ENCODE assay signal across 20 cellular contexts in the genomic region with DNA sequence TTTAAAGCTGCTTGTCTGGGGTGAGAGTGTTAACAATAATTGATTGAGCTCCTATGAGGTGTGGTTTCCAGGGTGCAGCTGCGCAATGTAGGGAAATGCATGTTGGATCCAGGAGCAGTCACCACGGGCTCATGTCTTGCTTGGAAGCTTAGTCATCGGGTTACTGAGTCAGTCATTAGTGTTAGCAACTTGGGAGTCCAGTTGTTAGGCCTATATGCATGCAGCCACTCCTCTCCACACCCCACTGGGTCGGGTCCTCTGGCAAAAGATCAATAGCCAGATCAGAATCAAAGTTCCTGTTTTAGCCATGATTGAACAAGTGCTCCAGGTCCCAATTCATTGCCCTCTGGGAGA.
DNase-seq lines count a peak whose midpoint lies in the region; ATAC-seq lines count a peak whose summit lies in the region.
"Had no signal": no experiment of that assay in that cellular context is flagged by ENCODE, and none has a peak within 500 bp of the region (broad histone marks: within the 10 kb centered on the region; RNA-seq: fewer than 3 reads in every experiment).

No MANE protein-coding gene starts in this region.

- 0 out of 2 replicates have a peak overlapping the region, but pooled peaks have one; percentile 16 for H3K4me3 ChIP-seq in iPS-20b (ENCODE audit: low read length)
- H3K4me3 ChIP-seq: colonic mucosa, gastroesophageal sphincter, left ventricle myocardium inferior, right lobe of liver, SJSA1, transverse colon had no signal

- peaks cover 22% of the 10 kb centered on the region; the same call in 1 of the 2 replicates for H3K4me1 ChIP-seq in iPS-20b (ENCODE audit: insufficient read depth, low read length)
- H3K4me1 ChIP-seq: colonic mucosa, gastroesophageal sphincter, left ventricle myocardium inferior, right lobe of liver, SJSA1, transverse colon had no signal

- no peak overlapping the region for H3K27ac ChIP-seq in iPS-20b (ENCODE audit: low read length)
- H3K27ac ChIP-seq: colonic mucosa, gastroesophageal sphincter, left ventricle myocardium inferior, right lobe of liver, SJSA1, transverse colon had no signal

- H3K9ac ChIP-seq in iPS-20b (ENCODE audit: low read depth, low read length) = no peak overlapping the region

- intact Hi-C loops in sciatic nerve (cut with DNase I) (no loop called here), left ventricle myocardium superior (cut with micrococcal nuclease) (no loop called here)

- H3K36me3 ChIP-seq in iPS-20b (ENCODE audit: insufficient read depth, low read depth, low read length) = no peaks in the 10 kb centered on the region
- H3K36me3 ChIP-seq: colonic mucosa, gastroesophageal sphincter, left ventricle myocardium inferior, right lobe of liver, SJSA1, transverse colon had no signal

- ATAC-seq in sciatic nerve (peak; percentile 15), left ventricle myocardium superior (no peak)
- ATAC-seq: gastroesophageal sphincter, right lobe of liver, T-helper 17 cell had no signal

- H3K27me3 ChIP-seq in iPS-20b (ENCODE audit: insufficient read depth, low read length) = no peaks in the 10 kb centered on the region
- H3K27me3 ChIP-seq: colonic mucosa, right lobe of liver, SJSA1, transverse colon had no signal

- DNase-seq in M059J (ENCODE audit: low read depth) = peak; percentile 7
- peak; percentile 1 for DNase-seq in astrocyte of the hippocampus (ENCODE audit: low read depth, low spot score)
- no peak for DNase-seq in sciatic nerve (ENCODE audit: low spot score)
- no peak for DNase-seq in SIG-M5 (lab: John Stamatoyannopoulos, UW)
- DNase-seq in activated CD4-positive, CD25-positive, alpha-beta regulatory T cell treated with anti-CD3 and anti-CD28 coated beads, Interleukin-2, amount 50 U/mL, for 72 hours = no peak
- no peak for DNase-seq in left ventricle myocardium superior
- DNase-seq in glomerular visceral epithelial cell (ENCODE audit: extremely low spot score) = no peak
- DNase-seq: activated B cell treated with CpG ODN at 0.5 μM for 24 hours; activated CD4-positive, alpha-beta memory T cell treated with anti-CD3 and anti-CD28 coated beads, Interleukin-2, amount 10 ng/mL, durations not matched to agents 7 days and 5 days; activated naive CD4-positive, alpha-beta T cell treated with anti-CD3 and anti-CD28 coated beads, Interleukin-2, amount 10 ng/mL, durations not matched to agents 7 days and 5 days; activated T-cell treated with anti-CD3 and anti-CD28 coated beads, Interleukin-2, amount 50 U/mL, for 1 hour; colonic mucosa; GOT3; left ventricle myocardium inferior; right lobe of liver; T-helper 17 cell; transverse colon had no signal

- H3K9me3 ChIP-seq in iPS-20b (ENCODE audit: insufficient read depth, low read depth, low read length) = no peaks in the 10 kb centered on the region; the same call in 1 of the 2 replicates
- H3K9me3 ChIP-seq: colonic mucosa, gastroesophageal sphincter, left ventricle myocardium inferior, right lobe of liver, SJSA1, transverse colon had no signal

Comparison
In these comparisons a context has a peak if more than half of its experiments do, and no peak if none do; other contexts are left out.
1. DNase-seq: peak in M059J (single experiment) and astrocyte of the hippocampus (single experiment); none in sciatic nerve (single experiment), SIG-M5 (single experiment), activated CD4-positive, CD25-positive, alpha-beta regulatory T cell treated with anti-CD3 and anti-CD28 coated beads, Interleukin-2, amount 50 U/mL, for 72 hours (single experiment), left ventricle myocardium superior (single experiment) and glomerular visceral epithelial cell (single experiment).